10 cellular contexts compared by ENCODE assay signal in genomic region chr3:61564405-61565059, GRCh38. TPM values are rescaled to one million over a fixed set of nuclear protein-coding genes. Genes with fewer than 3 reads are reported as not detected.
DNase-seq lines count a peak whose midpoint lies in the region; ATAC-seq and TF ChIP-seq lines count a peak whose summit lies in the region.
"Had no signal": no experiment of that assay in that cellular context is flagged by ENCODE, and none has a peak within 500 bp of the region (broad histone marks: within the 10 kb centered on the region; RNA-seq: fewer than 3 reads in every experiment).

No MANE protein-coding gene starts in this region.

- H3K27me3 ChIP-seq in gastroesophageal sphincter (no peaks in the 10 kb centered on the region), SJCRH30 (no peaks in the 10 kb centered on the region)

- peak in 3 of 4 experiments; percentile 76 to 90 (median 79) for TF ChIP-seq CTCF in gastroesophageal sphincter (IDR thresholded peaks at IDR 0.05)
- peak; percentile 84 for TF ChIP-seq CTCF in neural crest cell (conservative IDR thresholded peaks at IDR 0.05)

- H3K9me3 ChIP-seq in gastroesophageal sphincter (no peaks in the 10 kb centered on the region), SJCRH30 (replicated peaks) (no peaks in the 10 kb centered on the region)

- H3K4me3 ChIP-seq in gastroesophageal sphincter, result peak overlapping the region; percentile 71 to 92
- no peak overlapping the region for H3K4me3 ChIP-seq in SJCRH30

- H3K27ac Mint-ChIP-seq in neural crest cell (ENCODE audit: unreplicated experiment), result no peak overlapping the region
- H3K27ac Mint-ChIP-seq: CD4-positive, CD25-positive, alpha-beta regulatory T cell; stimulated activated naive CD8-positive, alpha-beta T cell treated with anti-CD3 and anti-CD28 coated beads, Interleukin-15, Interleukin-2, amounts not matched to agents 100 ng/mL and 50 ng/mL, for 24 hours had no signal

- DNase-seq in NCI-H1092 (lab: John Stamatoyannopoulos, UW), result peak; percentile 9
- no peak for DNase-seq in NCI-H1092 treated with DMSO at 0.1 percent for 48 hours (lab: John Stamatoyannopoulos, UW)
- peak; percentile 60 for DNase-seq in SK-N-DZ (ENCODE audit: low spot score)
- peak; percentile 85 for DNase-seq in neural crest cell (ENCODE audit: low read depth, low spot score)
- no peak for DNase-seq in stimulated activated naive CD4-positive, alpha-beta T cell (lab: John Stamatoyannopoulos, UW)
- DNase-seq in NCI-H187 (lab: John Stamatoyannopoulos, UW), result no peak
- no peak for DNase-seq in SJCRH30
- DNase-seq: CD4-positive, CD25-positive, alpha-beta regulatory T cell had no signal

- WGBS in gastroesophageal sphincter (ENCODE audit: low coverage in 1 of 2), 2 donors, result 0% methylated on average over 1 to 7 of the region's 40 CpGs

- no peaks in the 10 kb centered on the region for H3K36me3 Mint-ChIP-seq in neural crest cell (ENCODE audit: low read depth)
- H3K36me3 Mint-ChIP-seq: CD4-positive, CD25-positive, alpha-beta regulatory T cell had no signal

- H3K4me1 ChIP-seq in gastroesophageal sphincter, result peaks cover 0 to 45% (median 0%) of the 10 kb centered on the region in 3 donors
- H3K4me1 ChIP-seq in SJCRH30, result no peaks in the 10 kb centered on the region

- peak; percentile 52 for ATAC-seq in gastroesophageal sphincter

- peak overlapping the region in 3 of 4 donors; percentile 87 to 97 (median 88) for H3K27ac ChIP-seq in gastroesophageal sphincter
- no peak overlapping the region for H3K27ac ChIP-seq in SJCRH30

- H3K36me3 ChIP-seq in gastroesophageal sphincter (no peaks in the 10 kb centered on the region), SJCRH30 (no peaks in the 10 kb centered on the region)

- peak in 1 of 2 donors; percentile 17 for TF ChIP-seq POLR2A in gastroesophageal sphincter (IDR thresholded peaks at IDR 0.05)

- TF ChIP-seq EP300 in gastroesophageal sphincter (IDR thresholded peaks at IDR 0.05), result no peak

- H3K4me1 Mint-ChIP-seq in neural crest cell, result peaks cover 23% of the 10 kb centered on the region

- H3K4me3 Mint-ChIP-seq in neural crest cell, result peak overlapping the region; percentile 99
- H3K4me3 Mint-ChIP-seq: stimulated activated naive CD8-positive, alpha-beta T cell treated with anti-CD3 and anti-CD28 coated beads, Interleukin-15, Interleukin-2, amounts not matched to agents 100 ng/mL and 50 ng/mL, for 24 hours had no signal

- H3K27me3 Mint-ChIP-seq in neural crest cell (ENCODE audit: low read depth), result peaks cover 11% of the 10 kb centered on the region

- H3K9me3 Mint-ChIP-seq in neural crest cell, result no peaks in the 10 kb centered on the region
- H3K9me3 Mint-ChIP-seq: stimulated activated naive CD8-positive, alpha-beta T cell treated with anti-CD3 and anti-CD28 coated beads, Interleukin-15, Interleukin-2, amounts not matched to agents 100 ng/mL and 50 ng/mL, for 24 hours had no signal

RNA-seq across cellular contexts. Expression of gene PTPRG, which starts 3.2 kb away (rescaled TPM):
- 8.7 and 12.5 TPM in 2 replicates for polyA plus RNA-seq in SK-N-DZ (2014; cell fraction: cytosol; rRNA removed)
- 6.6 and 7.0 TPM in 2 replicates for polyA plus RNA-seq in SK-N-DZ (2014; cell fraction: nucleus; rRNA removed)
- total RNA-seq in gastroesophageal sphincter (10 to 100 TPM; 48.7 to 81.9 (median 52.8) TPM), neural crest cell (38.0 and 41.2 TPM in 2 replicates)
- 22.5 and 25.2 TPM in 2 replicates for total RNA-seq in SJCRH30 (2014; rRNA removed; shearing (Covaris generic))
- total RNA-seq: CD4-positive, CD25-positive, alpha-beta regulatory T cell had no signal
- polyA plus RNA-seq: CD4-positive, CD25-positive, alpha-beta regulatory T cell had no signal

Comparison
In these comparisons a context has a peak if more than half of its experiments do, and no peak if none do; other contexts are left out.
1. DNase-seq: peak in NCI-H1092 (single experiment), SK-N-DZ (single experiment) and neural crest cell (single experiment); none in NCI-H1092 treated with DMSO at 0.1 percent for 48 hours (single experiment), stimulated activated naive CD4-positive, alpha-beta T cell (0 of 6), NCI-H187 (0 of 2) and SJCRH30 (0 of 2).